ENCODE assay signal across 32 cellular contexts in the genomic region with DNA sequence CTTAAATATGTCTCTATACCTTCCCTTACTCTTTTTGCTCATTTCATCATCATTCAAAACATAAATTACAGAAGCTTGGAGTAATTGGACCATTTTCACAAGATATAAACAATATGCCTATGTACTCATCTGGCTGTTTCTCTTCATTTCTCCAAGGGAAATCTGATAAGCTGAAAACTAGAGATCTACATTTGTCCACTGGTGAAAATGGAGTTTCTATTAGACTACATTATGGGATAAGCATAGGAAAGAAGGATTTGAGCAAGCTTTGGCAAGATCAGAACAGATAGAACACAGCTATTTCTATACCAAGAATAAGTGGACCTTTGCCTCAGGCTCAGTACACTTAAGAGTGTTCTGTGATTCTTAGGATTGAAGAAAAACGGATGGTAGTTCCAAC.
"Had no signal": no experiment of that assay in that cellular context is flagged by ENCODE, and none has a peak within 500 bp of the region (broad histone marks: within the 10 kb centered on the region; RNA-seq: fewer than 3 reads in every experiment).

No MANE protein-coding gene starts in this region.

- H3K27me3 ChIP-seq: adrenal gland, ascending aorta, body of pancreas, brain microvascular endothelial cell, breast epithelium, cardiac muscle cell had no signal

- H3K4me3 ChIP-seq: adrenal gland, ascending aorta, body of pancreas, breast epithelium, cardiac muscle cell had no signal

- H3K4me1 ChIP-seq: adrenal gland, ascending aorta, body of pancreas, breast epithelium had no signal

- ATAC-seq: activated naive CD4-positive, alpha-beta T cell treated with anti-CD3 and anti-CD28 coated beads, Interleukin-2, amount 50 U/mL, for 72 hours; activated naive CD8-positive, alpha-beta T cell treated with anti-CD3 and anti-CD28 coated beads, Interleukin-2, amount 50 U/mL, for 24 hours; activated T-cell treated with anti-CD3 and anti-CD28 coated beads, Interleukin-2, amount 50 U/mL, for 4 hours; activated T-cell treated with anti-CD3 and anti-CD28 coated beads, Interleukin-2, amount 50 U/mL, for 72 hours; activated T-helper 17 cell treated with anti-CD3 and anti-CD28 coated beads, Interleukin-2, amount 50 U/mL, for 72 hours; body of pancreas had no signal

- H3K36me3 ChIP-seq: adrenal gland, ascending aorta, brain microvascular endothelial cell, breast epithelium, cardiac muscle cell had no signal

- H3K9me3 ChIP-seq: adrenal gland, ascending aorta, body of pancreas, breast epithelium had no signal

- DNase-seq: activated effector memory CD4-positive, alpha-beta T cell treated with anti-CD3 and anti-CD28 coated beads, Interleukin-2, amount 50 U/mL, for 16 hours; activated effector memory CD4-positive, alpha-beta T cell treated with Interleukin-2 at 50 U/mL for 16 hours; activated gamma-delta T cell; activated gamma-delta T cell treated with Interleukin-2 at 50 U/mL for 16 hours; activated naive CD4-positive, alpha-beta T cell; activated naive CD4-positive, alpha-beta T cell treated with anti-CD3 and anti-CD28 coated beads for 36 hours; activated naive CD4-positive, alpha-beta T cell treated with anti-CD3 and anti-CD28 coated beads, Interleukin-2, amount 10 ng/mL, durations not matched to agents 7 days and 5 days; activated naive CD4-positive, alpha-beta T cell treated with anti-CD3 and anti-CD28 coated beads, Interleukin-2, amount 50 U/mL, for 16 hours; activated naive CD4-positive, alpha-beta T cell treated with Interleukin-2 at 50 U/mL for 16 hours; activated naive CD8-positive, alpha-beta T cell treated with anti-CD3 and anti-CD28 coated beads for 36 hours; activated naive CD8-positive, alpha-beta T cell treated with anti-CD3 and anti-CD28 coated beads, Interleukin-2, amount 10 ng/mL, durations not matched to agents 7 days and 5 days; activated naive CD8-positive, alpha-beta T cell treated with anti-CD3 and anti-CD28 coated beads, Interleukin-2, amount 50 U/mL, for 24 hours; activated T-cell treated with anti-CD3 and anti-CD28 coated beads, Interleukin-2, amount 50 U/mL, for 1 hour; activated T-cell treated with anti-CD3 and anti-CD28 coated beads, Interleukin-2, amount 50 U/mL, for 24 hours; activated T-cell treated with anti-CD3 and anti-CD28 coated beads, Interleukin-2, amount 50 U/mL, for 4 hours; activated T-cell treated with anti-CD3 and anti-CD28 coated beads, Interleukin-2, amount 50 U/mL, for 48 hours; activated T-cell treated with anti-CD3 and anti-CD28 coated beads, Interleukin-2, amount 50 U/mL, for 72 hours; adrenal gland; amniotic stem cell; amygdala; anterior cingulate cortex; aorta; body of pancreas; brain microvascular endothelial cell; caudate nucleus; central memory CD4-positive, alpha-beta T cell; cerebellar nuclear complex had no signal

- H3K27ac ChIP-seq: adrenal gland, ascending aorta, body of pancreas, brain microvascular endothelial cell, breast epithelium, cardiac muscle cell had no signal
